ENCODE assay signal across 1 cellular context in genomic region chr9:94950733-94951590, GRCh38.
A peak's percentile ranks its signal among the peaks of the same experiment; 100 is the strongest.
TF ChIP-seq lines count a peak whose summit lies in the region.

No MANE protein-coding gene starts in this region.

TF ChIP-seq in liver, 16 proteins besides CTCF, POLR2A, EP300 and RAD21 (continued from another document):
- peak; percentile 21 for TF ChIP-seq REST (IDR thresholded peaks at IDR 0.05)
- TF ChIP-seq RXRA (IDR thresholded peaks at IDR 0.05), result peak; percentile 89
- peak; percentile 80 to 97 for TF ChIP-seq HNF4A (conservative IDR thresholded peaks at IDR 0.05)
- peak; percentile 81 for TF ChIP-seq FOXA2 (IDR thresholded peaks at IDR 0.05)
- TF ChIP-seq, protein P1, sequence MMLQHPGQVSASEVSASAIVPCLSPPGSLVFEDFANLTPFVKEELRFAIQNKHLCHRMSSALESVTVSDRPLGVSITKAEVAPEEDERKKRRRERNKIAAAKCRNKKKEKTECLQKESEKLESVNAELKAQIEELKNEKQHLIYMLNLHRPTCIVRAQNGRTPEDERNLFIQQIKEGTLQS (IDR thresholded peaks at IDR 0.05), result no peak
- peak; percentile 80 for TF ChIP-seq NR2F2 (IDR thresholded peaks at IDR 0.05)
- TF ChIP-seq JUND (IDR thresholded peaks at IDR 0.05), result peak; percentile 48 to 60
- TF ChIP-seq TAF1 (conservative IDR thresholded peaks at IDR 0.05), result no peak
